ENCODE assay signal across 20 cellular contexts in genomic region chr4:153543351-153543750, GRCh38.
"Had no signal": no experiment of that assay in that cellular context is flagged by ENCODE, and none has a peak within 500 bp of the region (broad histone marks: within the 10 kb centered on the region; RNA-seq: fewer than 3 reads in every experiment).

No MANE protein-coding gene starts in this region.

- H3K27ac ChIP-seq: cardiac muscle cell, left lung, ovary, SK-N-MC had no signal

- H3K9me3 ChIP-seq: left lung, mucosa of descending colon, ovary, sigmoid colon, spleen had no signal

- H3K4me3 ChIP-seq: cardiac muscle cell, left lung, mucosa of descending colon, ovary, sigmoid colon, SK-N-MC, spleen had no signal

- FAIRE-seq: endothelial cell of umbilical vein, TTC549 had no signal

- H3K27me3 ChIP-seq: cardiac muscle cell, left lung, ovary, sigmoid colon, spleen had no signal

- H3K4me1 ChIP-seq: left lung had no signal

- H3K36me3 ChIP-seq: cardiac muscle cell, left lung, ovary, sigmoid colon had no signal

- ATAC-seq: left lung; mucosa of descending colon; stimulated activated naive B cell treated with anti-CD40 and anti-IgM and Interleukin-4, amounts not matched to agents 10 μg/mL and 1 μg/mL and 100 μg/mL, for 72 hours had no signal

- DNase-seq: activated CD4-positive, alpha-beta T cell treated with anti-CD3 and anti-CD28 coated beads, Interleukin-2, amount 50 U/mL, for 4 hours; activated gamma-delta T cell; dermis blood vessel endothelial cell; effector memory CD4-positive, alpha-beta T cell; glutamatergic neuron; hippocampal formation; islet precursor cell; left lung; mucosa of descending colon; naive B cell; ovary; sigmoid colon; spleen; stimulated activated naive B cell treated with anti-CD40 and anti-IgM and Interleukin-4, amounts not matched to agents 10 μg/mL and 1 μg/mL and 100 μg/mL, for 72 hours; substantia nigra; trophoblast cell had no signal
